In the genomic region with DNA sequence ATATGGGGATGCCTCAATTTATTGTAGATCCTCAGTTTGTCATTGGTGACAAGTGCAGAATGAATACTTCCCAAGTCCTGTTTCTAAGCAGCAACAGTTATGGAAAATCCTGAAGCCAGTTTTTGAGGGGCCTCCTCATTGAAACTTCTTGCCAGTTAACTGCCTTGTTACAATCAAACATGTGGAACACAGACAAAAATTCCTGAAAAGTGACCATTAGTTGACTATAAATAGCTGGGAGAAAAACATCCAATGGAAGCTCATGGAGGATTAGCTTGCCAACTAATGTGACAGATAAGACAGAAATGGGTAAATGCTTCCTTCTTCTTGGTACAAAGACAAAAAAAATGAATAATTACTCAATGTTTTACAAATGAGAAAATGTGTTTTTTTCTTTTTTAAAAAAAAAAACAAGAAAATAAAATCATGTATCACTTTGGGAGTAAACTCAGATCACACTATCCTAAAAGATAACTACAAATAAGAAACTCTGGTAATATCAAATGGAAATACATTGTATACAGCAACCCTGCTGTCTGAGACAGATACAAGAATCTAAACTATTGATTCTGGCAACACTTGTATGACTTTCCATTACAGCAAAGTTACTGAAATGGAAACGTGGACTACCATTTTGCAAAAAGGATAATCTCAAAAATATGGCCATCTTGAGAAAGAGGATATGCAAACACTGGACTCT, we compare ENCODE assay signal across 15 cellular contexts.
DNase-seq lines count a peak whose midpoint lies in the region; ATAC-seq and TF ChIP-seq lines count a peak whose summit lies in the region.
"Had no signal": no experiment of that assay in that cellular context is flagged by ENCODE, and none has a peak within 500 bp of the region (broad histone marks: within the 10 kb centered on the region; RNA-seq: fewer than 3 reads in every experiment).

No MANE protein-coding gene starts in this region.

- H3K27ac ChIP-seq in esophagus muscularis mucosa (replicated peaks in 1 of 4) = no peak overlapping the region
- no peak overlapping the region for H3K27ac ChIP-seq in right lobe of liver
- H3K27ac ChIP-seq: colonic mucosa, ovary, RWPE1 had no signal

- WGBS in esophagus muscularis mucosa = 72% methylated on average over 1 of the region's 1 CpG
- 47% methylated on average over 1 of the region's 1 CpG for WGBS in right lobe of liver (ENCODE audit: insufficient coverage, low coverage, low lambda C conversion rate, missing lambda C conversion rate)

- DNase-seq in astrocyte of the hippocampus (ENCODE audit: low read depth, low spot score) = peak; percentile 18
- no peak for DNase-seq in esophagus muscularis mucosa (ENCODE audit: extremely low spot score)
- no peak for DNase-seq in activated CD8-positive, alpha-beta memory T cell treated with anti-CD3 and anti-CD28 coated beads, Interleukin-2, amount 50 U/mL, for 4 hours
- no peak for DNase-seq in right lobe of liver
- DNase-seq in sciatic nerve (ENCODE audit: low spot score) = no peak
- DNase-seq: colonic mucosa, DMS153, H7, mesendoderm, NCI-H510A treated with DMSO at 0.1 percent for 48 hours, ovary had no signal

- TF ChIP-seq POLR2A in esophagus muscularis mucosa (IDR thresholded peaks at IDR 0.05; ENCODE audit: low read depth) (no peak), right lobe of liver (IDR thresholded peaks at IDR 0.05) (no peak)

- H3K4me3 ChIP-seq in esophagus muscularis mucosa = no peak overlapping the region
- H3K4me3 ChIP-seq in right lobe of liver = no peak overlapping the region
- H3K4me3 ChIP-seq: colonic mucosa, ovary had no signal

- H3K4me1 ChIP-seq in esophagus muscularis mucosa (peaks cover 0 to 7% (median 2%) of the 10 kb centered on the region in 4 donors), right lobe of liver (no peaks in the 10 kb centered on the region)
- H3K4me1 ChIP-seq: colonic mucosa had no signal

- H3K9me3 ChIP-seq in esophagus muscularis mucosa (no peaks in the 10 kb centered on the region), right lobe of liver (no peaks in the 10 kb centered on the region)
- H3K9me3 ChIP-seq: colonic mucosa, ovary had no signal

- TF ChIP-seq EP300 in esophagus muscularis mucosa (IDR thresholded peaks at IDR 0.05) = no peak

- TF ChIP-seq CTCF in esophagus muscularis mucosa (IDR thresholded peaks at IDR 0.05) (no peak), right lobe of liver (IDR thresholded peaks at IDR 0.05) (no peak)

- intact Hi-C loops in esophagus muscularis mucosa (cut with DNase I) (no loop called here), right lobe of liver (cut with DNase I) (no loop called here), sciatic nerve (cut with DNase I) (no loop called here)

- H3K27me3 ChIP-seq in esophagus muscularis mucosa (no peaks in the 10 kb centered on the region), right lobe of liver (no peaks in the 10 kb centered on the region)
- H3K27me3 ChIP-seq: colonic mucosa, ovary had no signal

- H3K36me3 ChIP-seq in esophagus muscularis mucosa = no peaks in the 10 kb centered on the region
- H3K36me3 ChIP-seq in right lobe of liver = no peaks in the 10 kb centered on the region
- H3K36me3 ChIP-seq: colonic mucosa, ovary had no signal

- ATAC-seq in GM18502 (IDR thresholded peaks at IDR 0.05; ENCODE audit: poor library complexity, unreplicated experiment) (peak; percentile 58), GM21390 (IDR thresholded peaks at IDR 0.05; ENCODE audit: unreplicated experiment) (peak; percentile 42), HG02938 (IDR thresholded peaks at IDR 0.05; ENCODE audit: unreplicated experiment) (peak; percentile 51), right lobe of liver (no peak), sciatic nerve (no peak)

Comparison
In these comparisons a context has a peak if more than half of its experiments do, and no peak if none do; other contexts are left out.
1. ATAC-seq: peak in GM18502 (single experiment), GM21390 (single experiment) and HG02938 (single experiment); none in right lobe of liver (0 of 4) and sciatic nerve (single experiment).